ENCODE assay signal across 11 cellular contexts in genomic region chr3:4394048-4394447, GRCh38.
DNase-seq lines count a peak whose midpoint lies in the region; ATAC-seq and TF ChIP-seq lines count a peak whose summit lies in the region.
"Had no signal": no experiment of that assay in that cellular context is flagged by ENCODE, and none has a peak within 500 bp of the region (broad histone marks: within the 10 kb centered on the region; RNA-seq: fewer than 3 reads in every experiment).

No MANE protein-coding gene starts in this region.

- no peaks in the 10 kb centered on the region for H3F3A ChIP-seq in PC-3 (ENCODE audit: low read length, unreplicated experiment)

- H3K4me2 ChIP-seq in PC-3 (ENCODE audit: low read length): no peak overlapping the region

- no peaks in the 10 kb centered on the region for H3K9me2 ChIP-seq in PC-3 (replicated peaks; ENCODE audit: low read length)

- H3K4me1 Mint-ChIP-seq in CD4-positive, alpha-beta memory T cell: peaks cover 14 to 43% (median 28%) of the 10 kb centered on the region in 4 donors
- peaks cover 51% of the 10 kb centered on the region for H3K4me1 Mint-ChIP-seq in activated T-helper 2 cell treated with anti-CD3 and anti-CD28 coated beads, Interferon-gamma antibody, Interleukin-2, Interleukin-4, amounts not matched to agents 10 μg/mL and 5 μg/mL and 100 μg/mL, durations not matched to agents 14 hours and 24 hours and 36 hours (ENCODE audit: low read depth)
- peaks cover 45 to 53% of the 10 kb centered on the region in 2 donors for H3K4me1 Mint-ChIP-seq in immature natural killer cell

- H3K36me3 ChIP-seq in CD4-positive, alpha-beta memory T cell (ENCODE audit: insufficient read depth, low read length): no peaks in the 10 kb centered on the region
- H3K36me3 ChIP-seq in PC-3 (ENCODE audit: low read depth, low read length): no peaks in the 10 kb centered on the region; the same call in 1 of the 2 replicates
- H3K36me3 ChIP-seq: gastroesophageal sphincter, MG63 had no signal

- H3K36me3 Mint-ChIP-seq in CD4-positive, alpha-beta memory T cell: peaks cover 39 to 57% of the 10 kb centered on the region in 2 donors
- peaks cover 62% of the 10 kb centered on the region for H3K36me3 Mint-ChIP-seq in activated T-helper 2 cell treated with anti-CD3 and anti-CD28 coated beads, Interferon-gamma antibody, Interleukin-2, Interleukin-4, amounts not matched to agents 10 μg/mL and 5 μg/mL and 100 μg/mL, durations not matched to agents 14 hours and 24 hours and 36 hours (ENCODE audit: low read depth)
- peaks cover 12 to 29% (median 23%) of the 10 kb centered on the region in 3 donors for H3K36me3 Mint-ChIP-seq in immature natural killer cell

- H3K9me3 ChIP-seq in CD4-positive, alpha-beta memory T cell (ENCODE audit: control insufficient read depth in 1 of 2, low read length in 2 of 2): no peaks in the 10 kb centered on the region
- no peaks in the 10 kb centered on the region for H3K9me3 ChIP-seq in PC-3 (ENCODE audit: low read length)
- H3K9me3 ChIP-seq: gastroesophageal sphincter, MG63 had no signal

- H3K27me3 Mint-ChIP-seq in CD4-positive, alpha-beta memory T cell: no peaks in the 10 kb centered on the region
- H3K27me3 Mint-ChIP-seq in activated T-helper 2 cell treated with anti-CD3 and anti-CD28 coated beads, Interferon-gamma antibody, Interleukin-2, Interleukin-4, amounts not matched to agents 10 μg/mL and 5 μg/mL and 100 μg/mL, durations not matched to agents 14 hours and 24 hours and 36 hours (ENCODE audit: low read depth): no peaks in the 10 kb centered on the region
- peaks cover 0 to 4% (median 0%) of the 10 kb centered on the region in 3 donors for H3K27me3 Mint-ChIP-seq in immature natural killer cell (ENCODE audit: low read depth in 3 of 3)

- H3K27ac ChIP-seq in CD4-positive, alpha-beta memory T cell (ENCODE audit: low read depth, low read length): no peak overlapping the region
- no peak overlapping the region for H3K27ac ChIP-seq in PC-3 (ENCODE audit: low read length)
- H3K27ac ChIP-seq: gastroesophageal sphincter, GM23248 had no signal

- H3K4me3 Mint-ChIP-seq in CD4-positive, alpha-beta memory T cell: peak overlapping the region in 6 of 8 donors; percentile 11 to 65 (median 26)
- H3K4me3 Mint-ChIP-seq in activated T-helper 2 cell treated with anti-CD3 and anti-CD28 coated beads, Interferon-gamma antibody, Interleukin-2, Interleukin-4, amounts not matched to agents 10 μg/mL and 5 μg/mL and 100 μg/mL, durations not matched to agents 14 hours and 24 hours and 36 hours (ENCODE audit: low read depth): no peak overlapping the region
- H3K4me3 Mint-ChIP-seq in immature natural killer cell: peak overlapping the region; percentile 50 to 85 (median 75)

- H2AFZ ChIP-seq in PC-3 (ENCODE audit: low read length): no peak overlapping the region
- H2AFZ ChIP-seq: GM23248 had no signal

- H3K4me1 ChIP-seq in CD4-positive, alpha-beta memory T cell (ENCODE audit: insufficient read depth, low read length): peaks cover 10% of the 10 kb centered on the region
- no peaks in the 10 kb centered on the region for H3K4me1 ChIP-seq in PC-3 (ENCODE audit: insufficient read depth, low read length)
- H3K4me1 ChIP-seq: gastroesophageal sphincter had no signal

- CTCF ChIA-PET in CD4-positive, alpha-beta memory T cell (lab: Charles Lee; ENCODE audit: partially characterized antibody): interaction anchor here (2.2 kb wide), 1 partner anchor 43 kb away, joined by 8 read pairs; no protein-coding TSS in a partner anchor
- CTCF ChIA-PET in PC-3 (lab: Charles Lee): no interaction called here

- no peak overlapping the region for H3K4me3 ChIP-seq in CD4-positive, alpha-beta memory T cell (ENCODE audit: low read length in 2 of 2)
- no peak overlapping the region for H3K4me3 ChIP-seq in PC-3 (ENCODE audit: low read length)
- H3K4me3 ChIP-seq: gastroesophageal sphincter, GM23248, MG63 had no signal

- no peak for TF ChIP-seq CTCF in PC-3 (conservative IDR thresholded peaks at IDR 0.05; ENCODE audit: low read depth, low read length)

- H3K27ac Mint-ChIP-seq in CD4-positive, alpha-beta memory T cell: peak overlapping the region in 2 of 7 donors; percentile 35 to 36
- peak overlapping the region; percentile 76 for H3K27ac Mint-ChIP-seq in activated T-helper 2 cell treated with anti-CD3 and anti-CD28 coated beads, Interferon-gamma antibody, Interleukin-2, Interleukin-4, amounts not matched to agents 10 μg/mL and 5 μg/mL and 100 μg/mL, durations not matched to agents 14 hours and 24 hours and 36 hours
- H3K27ac Mint-ChIP-seq in immature natural killer cell: peak overlapping the region; percentile 86 to 96 (median 89)

- DNase-seq in CD4-positive, alpha-beta memory T cell: peak in 3 of 5 donors; percentile 3 to 56 (median 11)
- DNase-seq in M059J (ENCODE audit: low read depth) (peak; percentile 54), immature natural killer cell (peak; percentile 53 to 59 (median 54)), mucosa of gallbladder (ENCODE audit: low spot score) (no peak), PC-3 (no peak)
- DNase-seq in activated T-helper 2 cell treated with anti-CD3 and anti-CD28 coated beads, Interferon-gamma antibody, Interleukin-2, Interleukin-4, amounts not matched to agents 10 μg/mL and 5 μg/mL and 100 μg/mL, durations not matched to agents 14 hours and 24 hours and 36 hours (ENCODE audit: low spot score): no peak
- DNase-seq: GM23248, MG63 had no signal

- no peaks in the 10 kb centered on the region for H3K27me3 ChIP-seq in CD4-positive, alpha-beta memory T cell (ENCODE audit: insufficient read depth, low read length)
- no peaks in the 10 kb centered on the region for H3K27me3 ChIP-seq in PC-3 (ENCODE audit: low read length)
- H3K27me3 ChIP-seq: gastroesophageal sphincter, MG63 had no signal

- H4K20me1 ChIP-seq in PC-3 (ENCODE audit: low read length): no peaks in the 10 kb centered on the region

- H3K79me2 ChIP-seq in PC-3 (ENCODE audit: low read length): no peaks in the 10 kb centered on the region

- POLR2A ChIA-PET in CD4-positive, alpha-beta memory T cell (lab: Charles Lee; ENCODE audit: partially characterized antibody): interaction anchor here (1.0 to 1.5 kb wide), 2 partner anchors 99 to 110 kb away, joined by 3 to 4 read pairs; partner anchors contain the start of gene ITPR1
- POLR2A ChIA-PET in PC-3 (lab: Charles Lee; ENCODE audit: unreplicated experiment): no interaction called here

- H3K9me3 Mint-ChIP-seq in CD4-positive, alpha-beta memory T cell: peaks cover 0 to 9% (median 5%) of the 10 kb centered on the region in 8 donors
- H3K9me3 Mint-ChIP-seq in activated T-helper 2 cell treated with anti-CD3 and anti-CD28 coated beads, Interferon-gamma antibody, Interleukin-2, Interleukin-4, amounts not matched to agents 10 μg/mL and 5 μg/mL and 100 μg/mL, durations not matched to agents 14 hours and 24 hours and 36 hours: peaks cover 27% of the 10 kb centered on the region
- H3K9me3 Mint-ChIP-seq in immature natural killer cell: peaks cover 0 to 10% (median 5%) of the 10 kb centered on the region in 6 donors

- no peak overlapping the region for H3K9ac ChIP-seq in PC-3 (ENCODE audit: low read length)
- H3K9ac ChIP-seq: GM23248 had no signal

- ATAC-seq in PC-3: no peak
- no peak for ATAC-seq in HG03039 (IDR thresholded peaks at IDR 0.05; ENCODE audit: unreplicated experiment)
- no peak for ATAC-seq in GM19463 (IDR thresholded peaks at IDR 0.05; ENCODE audit: unreplicated experiment)
- ATAC-seq: gastroesophageal sphincter had no signal

- no TSS peak for BruUV-seq in PC-3 (replicated peaks; lab: Mats Ljungman, UMichigan)

- intact Hi-C loops in CD4-positive, alpha-beta memory T cell (cut with micrococcal nuclease): loop anchor here (1.0 kb wide), 1 partner anchor 43 kb away; no protein-coding TSS in a partner anchor
- intact Hi-C loops in activated T-helper 2 cell treated with anti-CD3 and anti-CD28 coated beads, Interferon-gamma antibody, Interleukin-2, Interleukin-4, amounts not matched to agents 10 μg/mL and 5 μg/mL and 100 μg/mL, durations not matched to agents 14 hours and 24 hours and 36 hours (cut with micrococcal nuclease): loop anchor here (10.0 kb wide), 1 partner anchor 441 kb away; no protein-coding TSS in a partner anchor
- intact Hi-C loops in PC-3 (cut with micrococcal nuclease): no loop called here

Comparison
In these comparisons a context has a peak if more than half of its experiments do, and no peak if none do; other contexts are left out.
1. DNase-seq: peak in CD4-positive, alpha-beta memory T cell (3 of 5), M059J (single experiment) and immature natural killer cell (3 of 3); none in activated T-helper 2 cell treated with anti-CD3 and anti-CD28 coated beads, Interferon-gamma antibody, Interleukin-2, Interleukin-4, amounts not matched to agents 10 μg/mL and 5 μg/mL and 100 μg/mL, durations not matched to agents 14 hours and 24 hours and 36 hours (single experiment), mucosa of gallbladder (single experiment) and PC-3 (single experiment).